In the genomic region with DNA sequence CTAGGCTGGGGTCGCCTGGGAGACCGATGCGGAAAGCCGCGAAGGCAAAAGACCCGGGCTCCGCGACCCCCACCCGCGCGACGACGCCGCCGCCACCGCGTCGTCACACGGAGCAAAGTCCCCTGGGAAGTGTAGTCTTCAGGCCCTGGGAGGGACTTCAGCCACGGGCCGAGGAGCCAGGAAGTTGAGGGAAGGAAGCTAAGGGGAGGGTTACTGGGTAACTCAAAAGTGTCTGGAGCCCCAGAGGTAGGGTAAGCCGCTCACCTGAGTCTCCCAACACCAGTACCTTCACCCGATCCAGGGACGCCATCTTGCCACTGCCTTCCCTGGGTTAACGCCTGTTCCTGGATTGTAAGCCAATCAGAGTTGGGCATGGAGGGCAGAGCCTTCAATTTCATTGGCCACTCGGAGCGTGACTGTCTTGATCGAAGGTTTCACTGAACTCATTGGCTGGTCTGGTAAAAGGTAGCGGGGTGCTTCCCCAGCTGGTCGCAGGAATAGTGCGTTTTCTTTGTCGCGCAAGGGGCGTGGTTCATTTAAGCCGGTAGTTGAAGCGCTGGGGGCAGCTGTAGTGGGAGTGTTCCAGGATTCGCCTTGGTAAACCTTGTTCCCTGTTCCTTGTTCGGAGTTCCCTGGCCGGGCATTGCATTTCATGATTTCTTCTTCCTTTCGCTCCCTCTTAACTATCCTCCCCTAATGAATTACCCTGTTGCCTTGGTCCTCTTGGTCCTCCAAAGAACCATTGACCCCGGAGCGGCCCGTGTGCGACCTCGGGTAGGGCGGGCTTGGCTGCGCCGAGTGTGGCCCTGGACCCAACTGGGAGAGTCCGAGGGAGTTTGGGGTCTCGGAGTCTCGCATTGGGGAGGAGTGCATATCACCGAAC, we compare ENCODE assay signal across 1 cellular context.
TF ChIP-seq lines count a peak whose summit lies in the region.

A gene (plus strand): TSS at position 547 of the 883 bp plus-strand sequence. CDS start 7,809 bp downstream, outside the sequence.
A gene with protein sequence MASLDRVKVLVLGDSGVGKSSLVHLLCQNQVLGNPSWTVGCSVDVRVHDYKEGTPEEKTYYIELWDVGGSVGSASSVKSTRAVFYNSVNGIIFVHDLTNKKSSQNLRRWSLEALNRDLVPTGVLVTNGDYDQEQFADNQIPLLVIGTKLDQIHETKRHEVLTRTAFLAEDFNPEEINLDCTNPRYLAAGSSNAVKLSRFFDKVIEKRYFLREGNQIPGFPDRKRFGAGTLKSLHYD (minus strand): TSS at position 319 of the 883 bp plus-strand sequence. CDS start 9 bp downstream, at position 310.

TF ChIP-seq in K562, 482 proteins besides CTCF, POLR2A, EP300 and RAD21 (continued from another document):
- TF ChIP-seq FOXK2 (conservative IDR thresholded peaks at IDR 0.05 in 1 of 2, IDR thresholded peaks at IDR 0.05 in 1 of 2; ENCODE audit: low read depth in 2 of 2): peak; percentile 57 to 64; a peak in 2 of 4 replicates
- TF ChIP-seq, protein P1, sequence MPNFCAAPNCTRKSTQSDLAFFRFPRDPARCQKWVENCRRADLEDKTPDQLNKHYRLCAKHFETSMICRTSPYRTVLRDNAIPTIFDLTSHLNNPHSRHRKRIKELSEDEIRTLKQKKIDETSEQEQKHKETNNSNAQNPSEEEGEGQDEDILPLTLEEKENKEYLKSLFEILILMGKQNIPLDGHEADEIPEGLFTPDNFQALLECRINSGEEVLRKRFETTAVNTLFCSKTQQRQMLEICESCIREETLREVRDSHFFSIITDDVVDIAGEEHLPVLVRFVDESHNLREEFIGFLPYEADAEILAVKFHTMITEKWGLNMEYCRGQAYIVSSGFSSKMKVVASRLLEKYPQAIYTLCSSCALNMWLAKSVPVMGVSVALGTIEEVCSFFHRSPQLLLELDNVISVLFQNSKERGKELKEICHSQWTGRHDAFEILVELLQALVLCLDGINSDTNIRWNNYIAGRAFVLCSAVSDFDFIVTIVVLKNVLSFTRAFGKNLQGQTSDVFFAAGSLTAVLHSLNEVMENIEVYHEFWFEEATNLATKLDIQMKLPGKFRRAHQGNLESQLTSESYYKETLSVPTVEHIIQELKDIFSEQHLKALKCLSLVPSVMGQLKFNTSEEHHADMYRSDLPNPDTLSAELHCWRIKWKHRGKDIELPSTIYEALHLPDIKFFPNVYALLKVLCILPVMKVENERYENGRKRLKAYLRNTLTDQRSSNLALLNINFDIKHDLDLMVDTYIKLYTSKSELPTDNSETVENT (CRISPR knock-in tag; IDR thresholded peaks at IDR 0.05): no peak
- TF ChIP-seq, protein P2, sequence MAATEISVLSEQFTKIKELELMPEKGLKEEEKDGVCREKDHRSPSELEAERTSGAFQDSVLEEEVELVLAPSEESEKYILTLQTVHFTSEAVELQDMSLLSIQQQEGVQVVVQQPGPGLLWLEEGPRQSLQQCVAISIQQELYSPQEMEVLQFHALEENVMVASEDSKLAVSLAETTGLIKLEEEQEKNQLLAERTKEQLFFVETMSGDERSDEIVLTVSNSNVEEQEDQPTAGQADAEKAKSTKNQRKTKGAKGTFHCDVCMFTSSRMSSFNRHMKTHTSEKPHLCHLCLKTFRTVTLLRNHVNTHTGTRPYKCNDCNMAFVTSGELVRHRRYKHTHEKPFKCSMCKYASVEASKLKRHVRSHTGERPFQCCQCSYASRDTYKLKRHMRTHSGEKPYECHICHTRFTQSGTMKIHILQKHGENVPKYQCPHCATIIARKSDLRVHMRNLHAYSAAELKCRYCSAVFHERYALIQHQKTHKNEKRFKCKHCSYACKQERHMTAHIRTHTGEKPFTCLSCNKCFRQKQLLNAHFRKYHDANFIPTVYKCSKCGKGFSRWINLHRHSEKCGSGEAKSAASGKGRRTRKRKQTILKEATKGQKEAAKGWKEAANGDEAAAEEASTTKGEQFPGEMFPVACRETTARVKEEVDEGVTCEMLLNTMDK (IDR thresholded peaks at IDR 0.05; ENCODE audit: borderline replicate concordance, insufficient read depth, low read depth, low read length, poor library complexity, severe bottlenecking): no peak
- TF ChIP-seq TRIM24 (IDR thresholded peaks at IDR 0.05): no peak
- TF ChIP-seq, protein P3, sequence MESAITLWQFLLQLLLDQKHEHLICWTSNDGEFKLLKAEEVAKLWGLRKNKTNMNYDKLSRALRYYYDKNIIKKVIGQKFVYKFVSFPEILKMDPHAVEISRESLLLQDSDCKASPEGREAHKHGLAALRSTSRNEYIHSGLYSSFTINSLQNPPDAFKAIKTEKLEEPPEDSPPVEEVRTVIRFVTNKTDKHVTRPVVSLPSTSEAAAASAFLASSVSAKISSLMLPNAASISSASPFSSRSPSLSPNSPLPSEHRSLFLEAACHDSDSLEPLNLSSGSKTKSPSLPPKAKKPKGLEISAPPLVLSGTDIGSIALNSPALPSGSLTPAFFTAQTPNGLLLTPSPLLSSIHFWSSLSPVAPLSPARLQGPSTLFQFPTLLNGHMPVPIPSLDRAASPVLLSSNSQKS (CRISPR knock-in tag; IDR thresholded peaks at IDR 0.05): no peak
- no peak for TF ChIP-seq SMARCC2 (IDR thresholded peaks at IDR 0.05; ENCODE audit: low read depth)
- TF ChIP-seq RNF2 (IDR thresholded peaks at IDR 0.05): 0 out of 2 replicates have a peak, but pooled peaks have one; percentile 37
- no peak for TF ChIP-seq NR1H2 (CRISPR knock-in tag; IDR thresholded peaks at IDR 0.05)
- TF ChIP-seq ZNF3 (CRISPR knock-in tag; IDR thresholded peaks at IDR 0.05): no peak
- peak; percentile 98 for TF ChIP-seq MTA1 (IDR thresholded peaks at IDR 0.05; ENCODE audit: borderline replicate concordance)
- peak; percentile 58 for TF ChIP-seq SAP30 (IDR thresholded peaks at IDR 0.05; ENCODE audit: borderline replicate concordance, insufficient read depth, low read depth, low read length, poor library complexity, severe bottlenecking)
- TF ChIP-seq, protein P4, sequence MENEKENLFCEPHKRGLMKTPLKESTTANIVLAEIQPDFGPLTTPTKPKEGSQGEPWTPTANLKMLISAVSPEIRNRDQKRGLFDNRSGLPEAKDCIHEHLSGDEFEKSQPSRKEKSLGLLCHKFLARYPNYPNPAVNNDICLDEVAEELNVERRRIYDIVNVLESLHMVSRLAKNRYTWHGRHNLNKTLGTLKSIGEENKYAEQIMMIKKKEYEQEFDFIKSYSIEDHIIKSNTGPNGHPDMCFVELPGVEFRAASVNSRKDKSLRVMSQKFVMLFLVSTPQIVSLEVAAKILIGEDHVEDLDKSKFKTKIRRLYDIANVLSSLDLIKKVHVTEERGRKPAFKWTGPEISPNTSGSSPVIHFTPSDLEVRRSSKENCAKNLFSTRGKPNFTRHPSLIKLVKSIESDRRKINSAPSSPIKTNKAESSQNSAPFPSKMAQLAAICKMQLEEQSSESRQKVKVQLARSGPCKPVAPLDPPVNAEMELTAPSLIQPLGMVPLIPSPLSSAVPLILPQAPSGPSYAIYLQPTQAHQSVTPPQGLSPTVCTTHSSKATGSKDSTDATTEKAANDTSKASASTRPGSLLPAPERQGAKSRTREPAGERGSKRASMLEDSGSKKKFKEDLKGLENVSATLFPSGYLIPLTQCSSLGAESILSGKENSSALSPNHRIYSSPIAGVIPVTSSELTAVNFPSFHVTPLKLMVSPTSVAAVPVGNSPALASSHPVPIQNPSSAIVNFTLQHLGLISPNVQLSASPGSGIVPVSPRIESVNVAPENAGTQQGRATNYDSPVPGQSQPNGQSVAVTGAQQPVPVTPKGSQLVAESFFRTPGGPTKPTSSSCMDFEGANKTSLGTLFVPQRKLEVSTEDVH (IDR thresholded peaks at IDR 0.05; ENCODE audit: low read depth, partially characterized antibody): peak; percentile 66
- TF ChIP-seq ATF7 (IDR thresholded peaks at IDR 0.05): peak; percentile 53
- TF ChIP-seq SIX5 (IDR thresholded peaks at IDR 0.05; ENCODE audit: borderline replicate concordance in 1 of 2, insufficient read depth in 1 of 2, low read depth in 1 of 2, low read length in 2 of 2): peak; percentile 54 to 60; a peak in 3 of 4 replicates
- TF ChIP-seq, protein P5, sequence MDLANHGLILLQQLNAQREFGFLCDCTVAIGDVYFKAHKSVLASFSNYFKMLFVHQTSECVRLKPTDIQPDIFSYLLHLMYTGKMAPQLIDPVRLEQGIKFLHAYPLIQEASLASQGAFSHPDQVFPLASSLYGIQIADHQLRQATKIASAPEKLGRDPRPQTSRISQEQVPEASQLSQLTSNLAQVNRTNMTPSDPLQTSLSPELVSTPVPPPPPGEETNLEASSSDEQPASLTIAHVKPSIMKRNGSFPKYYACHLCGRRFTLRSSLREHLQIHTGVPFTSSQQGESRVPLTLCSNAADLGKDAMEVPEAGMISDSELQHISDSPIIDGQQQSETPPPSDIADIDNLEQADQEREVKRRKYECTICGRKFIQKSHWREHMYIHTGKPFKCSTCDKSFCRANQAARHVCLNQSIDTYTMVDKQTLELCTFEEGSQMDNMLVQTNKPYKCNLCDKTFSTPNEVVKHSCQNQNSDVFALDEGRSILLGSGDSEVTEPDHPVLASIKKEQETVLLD (IDR thresholded peaks at IDR 0.05): peak; percentile 69; the same call in 1 of the 2 replicates
- TF ChIP-seq PML (IDR thresholded peaks at IDR 0.05; ENCODE audit: low read length): peak; percentile 65; the same call in 1 of the 2 replicates
- TF ChIP-seq CHD2 (IDR thresholded peaks at IDR 0.05; ENCODE audit: low read depth, low read length): peak; percentile 27; the same call in 1 of the 2 replicates
- TF ChIP-seq TEAD2 (tag; IDR thresholded peaks at IDR 0.05): no peak
